In the genomic region with DNA sequence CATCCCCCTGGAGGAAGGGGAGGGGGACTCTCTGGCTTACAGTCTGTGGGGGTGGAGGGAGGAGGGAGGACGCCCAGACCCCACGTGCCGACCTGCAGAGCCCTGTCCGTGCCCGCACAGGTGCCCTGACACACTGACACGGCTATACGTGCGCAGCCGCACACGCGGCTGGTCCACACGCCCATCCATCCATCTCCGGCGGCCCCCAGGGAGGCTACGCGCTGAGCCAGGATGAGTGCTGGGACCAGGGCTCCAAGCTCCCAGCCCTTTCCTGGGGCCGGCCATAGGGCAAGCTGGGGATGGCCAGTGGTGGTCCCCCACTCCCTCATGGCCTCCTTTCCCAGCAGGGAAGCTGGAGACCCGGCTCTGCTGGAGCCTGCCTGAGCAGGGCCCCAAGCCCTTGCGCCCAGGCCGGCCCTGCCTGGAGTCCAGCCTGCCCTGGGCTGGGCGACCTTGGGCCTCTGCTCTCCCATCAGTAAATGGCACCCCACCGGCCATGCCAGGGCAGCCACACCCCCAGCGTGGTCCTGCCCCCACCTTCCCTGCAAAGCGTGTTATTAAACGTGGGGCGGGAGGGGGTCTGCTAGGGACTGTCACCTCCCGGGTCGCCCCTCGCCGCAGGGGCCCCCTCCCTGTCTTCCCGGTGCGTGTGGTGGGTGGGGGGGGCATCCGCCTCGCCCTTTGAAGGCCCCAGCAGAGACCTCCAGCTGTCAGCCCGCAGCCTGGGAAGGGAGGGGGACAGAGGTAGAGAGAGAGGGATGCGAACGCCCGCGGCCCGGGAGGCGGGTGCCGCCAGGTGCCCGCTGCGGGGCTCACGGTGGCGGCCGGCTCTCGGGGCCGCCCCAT, we compare ENCODE assay signal across 8 cellular contexts. TPM values are rescaled to one million over a fixed set of nuclear protein-coding genes. Genes with fewer than 3 reads are reported as not detected.
DNase-seq lines count a peak whose midpoint lies in the region; ATAC-seq and TF ChIP-seq lines count a peak whose summit lies in the region.

No MANE protein-coding gene starts in this region.

- DNase-seq in BE2C (peak; percentile 56), chondrocyte (ENCODE audit: low spot score) (no peak), NCI-H1105 (lab: John Stamatoyannopoulos, UW) (no peak), nucleus accumbens (lab: John Stamatoyannopoulos, UW) (no peak)
- DNase-seq in naive thymus-derived CD4-positive, alpha-beta T cell: no peak
- no peak for DNase-seq in activated CD8-positive, alpha-beta memory T cell treated with anti-CD3 and anti-CD28 coated beads, Interleukin-2, amount 50 U/mL, for 48 hours

- H3K4me3 ChIP-seq in BE2C (ENCODE audit: low read depth, low read length): peak overlapping the region; percentile 62
- H3K4me3 ChIP-seq in naive thymus-derived CD4-positive, alpha-beta T cell (ENCODE audit: low read length): no peak overlapping the region

- no peaks in the 10 kb centered on the region for H3K27me3 ChIP-seq in BE2C
- peaks cover 6 to 11% of the 10 kb centered on the region in 2 donors for H3K27me3 ChIP-seq in naive thymus-derived CD4-positive, alpha-beta T cell (ENCODE audit: control insufficient read depth in 2 of 2, insufficient read depth in 2 of 2, low read length in 2 of 2)

- TF ChIP-seq CTCF in BE2C (IDR thresholded peaks at IDR 0.05; ENCODE audit: low read depth, low read length): no peak
- TF ChIP-seq CTCF in chondrocyte (IDR thresholded peaks at IDR 0.05): no peak

- H3K27ac ChIP-seq in naive thymus-derived CD4-positive, alpha-beta T cell (ENCODE audit: low read depth, low read length): no peak overlapping the region

- H3K9me3 Mint-ChIP-seq in IgD-negative memory B cell (no peaks in the 10 kb centered on the region), chondrocyte (ENCODE audit: low read depth) (no peaks in the 10 kb centered on the region)
- no peaks in the 10 kb centered on the region for H3K9me3 Mint-ChIP-seq in naive thymus-derived CD4-positive, alpha-beta T cell

- intact Hi-C loops in naive thymus-derived CD4-positive, alpha-beta T cell (cut with micrococcal nuclease): loop anchor here (1.0 kb wide), 6 partner anchors 10 to 306 kb away; a partner anchor contains a TSS

- H3K4me1 Mint-ChIP-seq in IgD-negative memory B cell (peaks cover 0 to 3% (median 3%) of the 10 kb centered on the region in 3 donors), chondrocyte (ENCODE audit: low read depth) (peaks cover 4% of the 10 kb centered on the region)
- peaks cover 0 to 6% (median 4%) of the 10 kb centered on the region in 7 donors for H3K4me1 Mint-ChIP-seq in naive thymus-derived CD4-positive, alpha-beta T cell

- H3K27me3 Mint-ChIP-seq in IgD-negative memory B cell (peaks cover 33% of the 10 kb centered on the region), chondrocyte (ENCODE audit: low read depth) (peaks cover 7% of the 10 kb centered on the region)
- H3K27me3 Mint-ChIP-seq in naive thymus-derived CD4-positive, alpha-beta T cell: peaks cover 14 to 42% (median 16%) of the 10 kb centered on the region in 5 donors

- H3K36me3 Mint-ChIP-seq in IgD-negative memory B cell (peaks cover 1% of the 10 kb centered on the region), chondrocyte (ENCODE audit: low read depth) (no peaks in the 10 kb centered on the region)
- H3K36me3 Mint-ChIP-seq in naive thymus-derived CD4-positive, alpha-beta T cell: no peaks in the 10 kb centered on the region

- peak; percentile 6 for ATAC-seq in naive thymus-derived CD4-positive, alpha-beta T cell
- no peak for ATAC-seq in HG02571 (IDR thresholded peaks at IDR 0.05; ENCODE audit: unreplicated experiment)

- POLR2A ChIA-PET in naive thymus-derived CD4-positive, alpha-beta T cell (lab: Charles Lee): interaction anchor here (0.5 to 2.4 kb wide), 11 partner anchors 8 to 318 kb away, joined by 3 to 9 read pairs (median 5); a partner anchor contains a TSS

- H3K27ac Mint-ChIP-seq in IgD-negative memory B cell (peak overlapping the region in 1 of 3 donors; percentile 30), chondrocyte (ENCODE audit: unreplicated experiment) (no peak overlapping the region)
- H3K27ac Mint-ChIP-seq in naive thymus-derived CD4-positive, alpha-beta T cell: no peak overlapping the region

- H3K9me3 ChIP-seq in BE2C: no peaks in the 10 kb centered on the region
- no peaks in the 10 kb centered on the region for H3K9me3 ChIP-seq in naive thymus-derived CD4-positive, alpha-beta T cell (ENCODE audit: control insufficient read depth in 2 of 3, low read length in 3 of 3)

- H3K36me3 ChIP-seq in BE2C: no peaks in the 10 kb centered on the region
- no peaks in the 10 kb centered on the region for H3K36me3 ChIP-seq in naive thymus-derived CD4-positive, alpha-beta T cell (ENCODE audit: control insufficient read depth in 2 of 3, insufficient read depth in 3 of 3, low read length in 3 of 3)

- H3K4me3 Mint-ChIP-seq in IgD-negative memory B cell (peak overlapping the region; percentile 30 to 79 (median 42)), chondrocyte (ENCODE audit: unreplicated experiment) (peak overlapping the region; percentile 49)
- peak overlapping the region in 6 of 10 donors; percentile 26 to 79 (median 49) for H3K4me3 Mint-ChIP-seq in naive thymus-derived CD4-positive, alpha-beta T cell

- CTCF ChIA-PET in naive thymus-derived CD4-positive, alpha-beta T cell (lab: Charles Lee): interaction anchor here (0.6 to 3.7 kb wide), 9 partner anchors 8 to 306 kb away, joined by 3 to 32 read pairs (median 4); a partner anchor contains a TSS

- H3K4me1 ChIP-seq in BE2C: peaks cover 17% of the 10 kb centered on the region
- H3K4me1 ChIP-seq in naive thymus-derived CD4-positive, alpha-beta T cell (ENCODE audit: control insufficient read depth in 2 of 2, insufficient read depth in 2 of 2, low read length in 2 of 2): peaks cover 0 to 8% of the 10 kb centered on the region in 2 donors

RNA-seq across cellular contexts. Expression of a gene that starts 0.9 kb away (rescaled TPM):
- polyA plus RNA-seq in BE2C (2012; ENCODE audit: insufficient read depth, insufficient read length, low read depth): 8.6 TPM
- polyA plus RNA-seq in IgD-negative memory B cell: not detected
- total RNA-seq in chondrocyte: 1.3 to 3.6 TPM (median 2.3 TPM) in 3 replicates
- under 1 TPM in 1 of 5 experiments, not detected in 4; 0.19 TPM for total RNA-seq in naive thymus-derived CD4-positive, alpha-beta T cell
- not detected for polyA plus RNA-seq in naive thymus-derived CD4-positive, alpha-beta T cell

RNA-seq across cellular contexts. Expression of a gene that starts 9.7 kb away (rescaled TPM):
- polyA plus RNA-seq in BE2C (2012; ENCODE audit: insufficient read depth, insufficient read length, low read depth): 254 TPM
- 44.1 TPM for polyA plus RNA-seq in IgD-negative memory B cell
- total RNA-seq in chondrocyte: 37.1 to 41.4 TPM (median 39.3 TPM) in 3 replicates
- total RNA-seq in naive thymus-derived CD4-positive, alpha-beta T cell: 10 to 100 TPM; 25.1 to 41.2 (median 35.5) TPM
- 10 to 100 TPM; 20.7 to 36.4 TPM for polyA plus RNA-seq in naive thymus-derived CD4-positive, alpha-beta T cell

RNA-seq across cellular contexts. Expression of a gene that starts 15.1 kb away (rescaled TPM):
- polyA plus RNA-seq in BE2C (2012; ENCODE audit: insufficient read depth, insufficient read length, low read depth): 17.1 TPM
- polyA plus RNA-seq in IgD-negative memory B cell: 0.35 TPM
- 5.4 to 7.3 TPM (median 6.9 TPM) in 3 replicates for total RNA-seq in chondrocyte
- total RNA-seq in naive thymus-derived CD4-positive, alpha-beta T cell: 10 to 100 TPM in 4 of 5 experiments, 1 to 10 TPM in 1; 5.7 to 44.3 (median 16.0) TPM
- polyA plus RNA-seq in naive thymus-derived CD4-positive, alpha-beta T cell: under 1 TPM in 1 of 2 donors, not detected in 1; 0.22 TPM

RNA-seq across cellular contexts. Expression of a gene that starts 19.1 kb away (rescaled TPM):
- 70.4 TPM for polyA plus RNA-seq in BE2C (2012; ENCODE audit: insufficient read depth, insufficient read length, low read depth)
- 6.4 TPM for polyA plus RNA-seq in IgD-negative memory B cell
- total RNA-seq in chondrocyte: 15.6 to 21.1 TPM (median 16.0 TPM) in 3 replicates
- total RNA-seq in naive thymus-derived CD4-positive, alpha-beta T cell: 10 to 100 TPM in 3 of 5 experiments, 1 to 10 TPM in 2; 7.7 to 26.5 (median 20.4) TPM
- polyA plus RNA-seq in naive thymus-derived CD4-positive, alpha-beta T cell: 10 to 100 TPM in 1 of 2 donors, 1 to 10 TPM in 1; 6.0 to 12.9 TPM

RNA-seq across cellular contexts. Expression of a gene that starts 27.9 kb away (rescaled TPM):
- 160 TPM for polyA plus RNA-seq in BE2C (2012; ENCODE audit: insufficient read depth, insufficient read length, low read depth)
- 23.2 TPM for polyA plus RNA-seq in IgD-negative memory B cell
- 18.7 to 25.7 TPM (median 20.7 TPM) in 3 replicates for total RNA-seq in chondrocyte
- 10 to 100 TPM; 31.3 to 45.6 (median 36.8) TPM for total RNA-seq in naive thymus-derived CD4-positive, alpha-beta T cell
- 10 to 100 TPM; 12.6 to 25.6 TPM for polyA plus RNA-seq in naive thymus-derived CD4-positive, alpha-beta T cell
